In genomic region chr5:154071799-154072781, GRCh38 we compare ENCODE assay signal across 8 cellular contexts. TPM values are rescaled to one million over a fixed set of nuclear protein-coding genes. Genes with fewer than 3 reads are reported as not detected.
DNase-seq lines count a peak whose midpoint lies in the region; ATAC-seq, FAIRE-seq and TF ChIP-seq lines count a peak whose summit lies in the region.

No MANE protein-coding gene starts in this region.

- TF ChIP-seq CTCF in retinal pigment epithelial cell (conservative IDR thresholded peaks at IDR 0.05; ENCODE audit: low read depth, low read length) = peak; percentile 90

- peaks cover 11% of the 10 kb centered on the region for H3K27me3 ChIP-seq in adipocyte (replicated peaks; ENCODE audit: control insufficient read depth, insufficient read depth, low read length)

- H3K4me3 ChIP-seq in adipocyte (ENCODE audit: low read length) (no peak overlapping the region), retinal pigment epithelial cell (ENCODE audit: low read length) (no peak overlapping the region)

- TF ChIP-seq POLR2A in GM12892 (IDR thresholded peaks at IDR 0.05; ENCODE audit: low read depth, low read length) = no peak

- intact Hi-C loops in left cardiac atrium (cut with DNase I) = loop anchor here (2.0 to 5.0 kb wide), 3 partner anchors 105 to 335 kb away; no protein-coding TSS in a partner anchor

- DNase-seq in GM12892 (ENCODE audit: insufficient read length) (peak; percentile 39), MV-4-11 (lab: John Stamatoyannopoulos, UW) (peak; percentile 60), T follicular helper cell (ENCODE audit: low read depth) (peak; percentile 71), adipocyte (ENCODE audit: low read depth) (peak; percentile 92), left cardiac atrium (peak; percentile 81), retinal pigment epithelial cell (ENCODE audit: low read depth) (no peak), NCI-H2107 (lab: John Stamatoyannopoulos, UW) (no peak)

- peak overlapping the region; percentile 52 for H3K9ac ChIP-seq in adipocyte (ENCODE audit: low read length)

- no peaks in the 10 kb centered on the region for H3K36me3 ChIP-seq in adipocyte (ENCODE audit: control insufficient read depth, insufficient read depth, low read length, severe bottlenecking)

- FAIRE-seq in GM12892 (lab: Jason Lieb, UNC) = peak; percentile 89

- no peaks in the 10 kb centered on the region for H3K4me1 ChIP-seq in adipocyte (ENCODE audit: control insufficient read depth, insufficient read depth, low read length)

- H3K9me3 ChIP-seq in adipocyte (ENCODE audit: control insufficient read depth, low read length) = no peaks in the 10 kb centered on the region

- peak; percentile 92 for ATAC-seq in HG02571 (IDR thresholded peaks at IDR 0.05; ENCODE audit: unreplicated experiment)
- ATAC-seq in left cardiac atrium = peak; percentile 93 to 94

RNA-seq across cellular contexts. Expression of gene MFAP3, which starts 33.3 kb away (rescaled TPM):
- 8.8 TPM for polyA plus RNA-seq in GM12892 (2012; ENCODE audit: missing spikeins)
- total RNA-seq in left cardiac atrium = 10 to 100 TPM; 34.0 to 35.3 TPM

RNA-seq across cellular contexts. Expression of gene FAM114A2, which starts 33.4 kb away (rescaled TPM):
- 21.2 TPM for polyA plus RNA-seq in GM12892 (2012; ENCODE audit: missing spikeins)
- total RNA-seq in left cardiac atrium = 10 to 100 TPM; 29.6 to 35.0 TPM

Comparison
In these comparisons a context has a peak if more than half of its experiments do, and no peak if none do; other contexts are left out.
1. DNase-seq: peak in GM12892 (single experiment), MV-4-11 (single experiment), T follicular helper cell (single experiment), adipocyte (single experiment) and left cardiac atrium (single experiment); none in retinal pigment epithelial cell (single experiment) and NCI-H2107 (single experiment).